1 cellular context compared by ENCODE assay signal in the genomic region with DNA sequence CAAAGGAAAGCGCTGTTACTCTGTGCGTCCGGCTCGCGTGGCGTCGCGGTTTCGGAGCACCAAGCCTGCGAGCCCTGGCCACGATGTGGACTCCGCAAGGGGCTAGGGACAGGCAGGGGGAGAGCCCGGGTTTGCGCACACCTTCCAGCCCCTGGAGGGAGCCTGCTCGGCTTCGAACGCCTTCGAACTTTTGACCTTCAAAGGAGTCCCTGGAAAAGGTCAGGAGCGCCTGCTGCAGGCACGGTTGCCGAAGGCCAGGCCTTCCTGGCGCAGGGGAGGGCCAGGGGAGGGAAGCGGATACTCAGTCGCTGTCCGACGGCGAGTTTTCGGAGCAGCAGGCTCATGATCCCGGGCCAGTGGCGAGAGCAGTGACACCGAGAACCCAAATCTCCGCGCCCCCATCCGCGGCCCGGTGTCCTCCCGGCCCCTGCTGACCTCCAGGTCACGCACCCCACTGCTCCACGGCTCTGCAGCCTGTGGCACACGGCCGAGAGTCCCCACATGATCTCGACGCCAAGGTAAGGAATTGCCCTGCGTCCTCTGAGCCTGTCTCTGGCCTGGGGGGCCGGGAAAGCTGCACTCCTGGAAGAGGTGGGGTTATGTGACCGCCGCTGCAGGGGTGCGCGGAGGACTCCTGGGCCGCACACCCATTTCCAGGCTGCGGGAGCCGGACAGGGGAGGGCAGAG.
TF ChIP-seq lines count a peak whose summit lies in the region.

No MANE protein-coding gene starts in this region.

TF ChIP-seq in SK-N-SH, 30 proteins besides CTCF, POLR2A, EP300 and RAD21 (continued from another document):
- TF ChIP-seq, protein P1, sequence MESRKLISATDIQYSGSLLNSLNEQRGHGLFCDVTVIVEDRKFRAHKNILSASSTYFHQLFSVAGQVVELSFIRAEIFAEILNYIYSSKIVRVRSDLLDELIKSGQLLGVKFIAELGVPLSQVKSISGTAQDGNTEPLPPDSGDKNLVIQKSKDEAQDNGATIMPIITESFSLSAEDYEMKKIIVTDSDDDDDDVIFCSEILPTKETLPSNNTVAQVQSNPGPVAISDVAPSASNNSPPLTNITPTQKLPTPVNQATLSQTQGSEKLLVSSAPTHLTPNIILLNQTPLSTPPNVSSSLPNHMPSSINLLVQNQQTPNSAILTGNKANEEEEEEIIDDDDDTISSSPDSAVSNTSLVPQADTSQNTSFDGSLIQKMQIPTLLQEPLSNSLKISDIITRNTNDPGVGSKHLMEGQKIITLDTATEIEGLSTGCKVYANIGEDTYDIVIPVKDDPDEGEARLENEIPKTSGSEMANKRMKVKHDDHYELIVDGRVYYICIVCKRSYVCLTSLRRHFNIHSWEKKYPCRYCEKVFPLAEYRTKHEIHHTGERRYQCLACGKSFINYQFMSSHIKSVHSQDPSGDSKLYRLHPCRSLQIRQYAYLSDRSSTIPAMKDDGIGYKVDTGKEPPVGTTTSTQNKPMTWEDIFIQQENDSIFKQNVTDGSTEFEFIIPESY (IDR thresholded peaks at IDR 0.05; ENCODE audit: borderline replicate concordance, low read depth) = no peak
- TF ChIP-seq POLR2AphosphoS5 (IDR thresholded peaks at IDR 0.05; ENCODE audit: low read depth, low read length) (no peak), GABPA (IDR thresholded peaks at IDR 0.05; ENCODE audit: low read depth) (no peak), FOXJ3 (CRISPR knock-in tag; IDR thresholded peaks at IDR 0.05) (no peak), CHD2 (IDR thresholded peaks at IDR 0.05; ENCODE audit: low read length, partially characterized antibody) (no peak), FOSL2 (IDR thresholded peaks at IDR 0.05; ENCODE audit: borderline replicate concordance, low read depth) (no peak), MXI1 (IDR thresholded peaks at IDR 0.05; ENCODE audit: low read depth, low read length) (no peak), RFX5 (IDR thresholded peaks at IDR 0.05; ENCODE audit: low read length) (no peak), SIN3A (IDR thresholded peaks at IDR 0.05; ENCODE audit: borderline replicate concordance, low read depth, low read length) (no peak), NFIC (IDR thresholded peaks at IDR 0.05; ENCODE audit: borderline replicate concordance) (no peak), SMC3 (IDR thresholded peaks at IDR 0.05; ENCODE audit: low read depth, low read length) (no peak), RXRA (IDR thresholded peaks at IDR 0.05; ENCODE audit: borderline replicate concordance, low read depth) (no peak), TCF12 (IDR thresholded peaks at IDR 0.05) (no peak)
- TF ChIP-seq, protein P2, sequence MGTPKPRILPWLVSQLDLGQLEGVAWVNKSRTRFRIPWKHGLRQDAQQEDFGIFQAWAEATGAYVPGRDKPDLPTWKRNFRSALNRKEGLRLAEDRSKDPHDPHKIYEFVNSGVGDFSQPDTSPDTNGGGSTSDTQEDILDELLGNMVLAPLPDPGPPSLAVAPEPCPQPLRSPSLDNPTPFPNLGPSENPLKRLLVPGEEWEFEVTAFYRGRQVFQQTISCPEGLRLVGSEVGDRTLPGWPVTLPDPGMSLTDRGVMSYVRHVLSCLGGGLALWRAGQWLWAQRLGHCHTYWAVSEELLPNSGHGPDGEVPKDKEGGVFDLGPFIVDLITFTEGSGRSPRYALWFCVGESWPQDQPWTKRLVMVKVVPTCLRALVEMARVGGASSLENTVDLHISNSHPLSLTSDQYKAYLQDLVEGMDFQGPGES (IDR thresholded peaks at IDR 0.05; ENCODE audit: low read depth, low read length) = no peak
- TF ChIP-seq, protein P3, sequence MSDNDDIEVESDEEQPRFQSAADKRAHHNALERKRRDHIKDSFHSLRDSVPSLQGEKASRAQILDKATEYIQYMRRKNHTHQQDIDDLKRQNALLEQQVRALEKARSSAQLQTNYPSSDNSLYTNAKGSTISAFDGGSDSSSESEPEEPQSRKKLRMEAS (IDR thresholded peaks at IDR 0.05; ENCODE audit: low read depth) = no peak
